ENCODE assay signal across 1 cellular context in genomic region chr20:41309817-41310216, GRCh38.
TF ChIP-seq lines count a peak whose summit lies in the region.

No MANE protein-coding gene starts in this region.

TF ChIP-seq in K562, 482 proteins besides CTCF, POLR2A, EP300 and RAD21:
- TF ChIP-seq PRDM10 (IDR thresholded peaks at IDR 0.05; ENCODE audit: partially characterized antibody) (peak; percentile 21), MEIS2 (IDR thresholded peaks at IDR 0.05; ENCODE audit: partially characterized antibody) (peak; percentile 71), PBX2 (CRISPR knock-in tag; IDR thresholded peaks at IDR 0.05; ENCODE audit: low read depth) (no peak), PBX2 (tag; conservative IDR thresholded peaks at IDR 0.05; ENCODE audit: low read depth) (peak; percentile 73), BCLAF1 (IDR thresholded peaks at IDR 0.05; ENCODE audit: borderline replicate concordance in 1 of 2, control insufficient read depth in 1 of 2, low read depth in 2 of 2, low read length in 1 of 2) (no peak), PKNOX1 (IDR thresholded peaks at IDR 0.05) (peak; percentile 70), E2F4 (CRISPR knock-in tag; IDR thresholded peaks at IDR 0.05; ENCODE audit: low read depth) (no peak)
